ENCODE assay signal across 31 cellular contexts in genomic region chr2:195929531-195929930, GRCh38.
"Had no signal": no experiment of that assay in that cellular context is flagged by ENCODE, and none has a peak within 500 bp of the region (broad histone marks: within the 10 kb centered on the region; RNA-seq: fewer than 3 reads in every experiment).

No MANE protein-coding gene starts in this region.

- H3K27me3 ChIP-seq: adrenal gland, body of pancreas, brain microvascular endothelial cell, breast epithelium had no signal

- H3K27ac ChIP-seq: adrenal gland, body of pancreas, brain microvascular endothelial cell, breast epithelium, VCaP had no signal

- H3K9me3 ChIP-seq: adrenal gland, body of pancreas, breast epithelium had no signal

- H3K4me1 ChIP-seq: adrenal gland, body of pancreas, breast epithelium had no signal

- ATAC-seq: activated CD8-positive, alpha-beta T cell treated with anti-CD3 and anti-CD28 coated beads for 36 hours; activated naive CD4-positive, alpha-beta T cell treated with anti-CD3 and anti-CD28 coated beads, Interleukin-2, amount 50 U/mL, for 72 hours; activated T-cell treated with anti-CD3 and anti-CD28 coated beads, Interleukin-2, amount 50 U/mL, for 4 hours; activated T-cell treated with anti-CD3 and anti-CD28 coated beads, Interleukin-2, amount 50 U/mL, for 72 hours; activated T-helper 17 cell treated with anti-CD3 and anti-CD28 coated beads, Interleukin-2, amount 50 U/mL, for 72 hours; body of pancreas had no signal

- H3K4me3 ChIP-seq: adrenal gland, body of pancreas, breast epithelium had no signal

- DNase-seq: activated B cell treated with CpG ODN at 0.5 μM for 24 hours; activated CD4-positive, alpha-beta memory T cell treated with anti-CD3 and anti-CD28 coated beads for 36 hours; activated CD4-positive, alpha-beta T cell treated with anti-CD3 and anti-CD28 coated beads for 4 hours; activated CD4-positive, alpha-beta T cell treated with anti-CD3 and anti-CD28 coated beads, Interleukin-2, amount 10 ng/mL, durations not matched to agents 24 days and 14 days; activated CD4-positive, alpha-beta T cell treated with anti-CD3 and anti-CD28 coated beads, Interleukin-2, amount 50 U/mL, for 1 hour; activated CD4-positive, alpha-beta T cell treated with anti-CD3 and anti-CD28 coated beads, Interleukin-2, amount 50 U/mL, for 4 hours; activated CD4-positive, CD25-positive, alpha-beta regulatory T cell treated with anti-CD3 and anti-CD28 coated beads, Interleukin-2, amount 50 U/mL, for 72 hours; activated CD8-positive, alpha-beta memory T cell treated with anti-CD3 and anti-CD28 coated beads, Interleukin-2, amount 50 U/mL, for 4 hours; activated CD8-positive, alpha-beta T cell treated with anti-CD3 and anti-CD28 coated beads for 36 hours; activated effector memory CD4-positive, alpha-beta T cell treated with anti-CD3 and anti-CD28 coated beads, Interleukin-2, amount 50 U/mL, for 16 hours; activated gamma-delta T cell treated with Interleukin-2 at 50 U/mL for 16 hours; activated naive CD4-positive, alpha-beta T cell; activated naive CD4-positive, alpha-beta T cell treated with anti-CD3 and anti-CD28 coated beads for 36 hours; activated naive CD4-positive, alpha-beta T cell treated with anti-CD3 and anti-CD28 coated beads, Interleukin-2, amount 50 U/mL, for 16 hours; activated naive CD8-positive, alpha-beta T cell treated with anti-CD3 and anti-CD28 coated beads for 36 hours; activated T-cell treated with anti-CD3 and anti-CD28 coated beads for 4 hours; activated T-cell treated with anti-CD3 and anti-CD28 coated beads, Interleukin-2, amount 50 U/mL, for 1 hour; activated T-cell treated with anti-CD3 and anti-CD28 coated beads, Interleukin-2, amount 50 U/mL, for 4 hours; activated T-cell treated with anti-CD3 and anti-CD28 coated beads, Interleukin-2, amount 50 U/mL, for 72 hours; adrenal gland; amniotic stem cell; aorta; body of pancreas; brain microvascular endothelial cell; central memory CD4-positive, alpha-beta T cell; T-helper 2 cell; T-helper 9 cell had no signal

- H3K36me3 ChIP-seq: adrenal gland, brain microvascular endothelial cell, breast epithelium had no signal
